13 cellular contexts compared by ENCODE assay signal in the genomic region with DNA sequence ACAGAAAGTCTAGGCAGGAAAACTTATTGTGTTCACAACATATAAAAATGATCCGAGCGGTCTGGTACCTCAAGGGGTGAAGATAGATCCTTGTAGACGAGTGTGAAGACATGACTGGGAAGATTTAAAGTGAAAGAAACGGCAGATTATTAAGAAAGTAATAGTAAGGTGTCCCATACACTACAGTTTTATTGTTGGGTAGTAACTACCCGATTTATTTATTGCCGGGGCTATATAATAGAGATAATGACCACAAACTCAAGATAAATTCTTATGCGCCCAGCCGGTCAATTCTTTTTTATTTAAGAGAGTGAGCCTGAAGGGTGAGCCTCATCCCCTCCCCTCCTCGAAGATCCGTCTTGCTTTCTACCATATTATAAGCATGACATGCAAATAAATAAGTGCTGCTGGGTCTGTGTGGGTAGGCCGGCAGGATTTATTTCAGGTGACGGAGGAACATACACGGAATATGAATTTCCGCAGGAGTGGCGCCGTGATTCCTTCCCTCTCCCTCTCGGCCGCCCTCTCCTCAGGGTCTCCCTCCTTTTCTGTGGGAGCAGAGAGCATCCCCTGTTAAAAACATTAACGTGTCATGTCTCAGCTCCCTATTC.
DNase-seq lines count a peak whose midpoint lies in the region; ATAC-seq and TF ChIP-seq lines count a peak whose summit lies in the region.
"Had no signal": no experiment of that assay in that cellular context is flagged by ENCODE, and none has a peak within 500 bp of the region (broad histone marks: within the 10 kb centered on the region; RNA-seq: fewer than 3 reads in every experiment).

No MANE protein-coding gene starts in this region.

- no peak overlapping the region for H3K9ac ChIP-seq in iPS-18a (ENCODE audit: low read length)

- H3K4me2 ChIP-seq in DOHH2 (ENCODE audit: low read length): peak overlapping the region; percentile 45

- H3K4me3 ChIP-seq in DOHH2 (ENCODE audit: low read length) (peak overlapping the region; percentile 25), astrocyte of the cerebellum (ENCODE audit: low read depth, low read length) (peak overlapping the region; percentile 47), iPS-18a (ENCODE audit: low read length) (peak overlapping the region; percentile 65), spleen (peak overlapping the region in 2 of 8 donors; percentile 20 to 45), WERI-Rb-1 (ENCODE audit: low read depth, low read length) (no peak overlapping the region)

- H3K9me3 ChIP-seq in DOHH2 (ENCODE audit: control insufficient read depth, insufficient read depth, low read length) (no peaks in the 10 kb centered on the region), iPS-18a (ENCODE audit: control insufficient read depth, low read depth, low read length) (no peaks in the 10 kb centered on the region), spleen (no peaks in the 10 kb centered on the region), WERI-Rb-1 (ENCODE audit: severe bottlenecking) (peaks cover 9% of the 10 kb centered on the region)

- ATAC-seq in HG02884 (IDR thresholded peaks at IDR 0.05; ENCODE audit: unreplicated experiment) (no peak), GM19467 (IDR thresholded peaks at IDR 0.05; ENCODE audit: unreplicated experiment) (no peak)

- H3F3A ChIP-seq in DOHH2 (ENCODE audit: control insufficient read depth, insufficient read depth): no peaks in the 10 kb centered on the region

- H3K9me2 ChIP-seq in DOHH2 (replicated peaks; ENCODE audit: control insufficient read depth, low read length): no peaks in the 10 kb centered on the region

- H3K27me3 ChIP-seq in DOHH2 (ENCODE audit: control insufficient read depth, low read length): peaks cover 46% of the 10 kb centered on the region
- peaks cover 82% of the 10 kb centered on the region for H3K27me3 ChIP-seq in iPS-18a (ENCODE audit: control insufficient read depth, insufficient read depth, low read length)
- H3K27me3 ChIP-seq in spleen (replicated peaks in 1 of 7): peaks cover 0 to 100% (median 68%) of the 10 kb centered on the region in 7 donors
- peaks cover 85% of the 10 kb centered on the region for H3K27me3 ChIP-seq in WERI-Rb-1 (ENCODE audit: insufficient read depth, low read depth, severe bottlenecking)

- intact Hi-C loops in spleen (cut with DNase I; ENCODE audit: low total_unique reads): no loop called here

- H3K36me3 ChIP-seq in DOHH2 (ENCODE audit: control insufficient read depth, low read length): no peaks in the 10 kb centered on the region
- H3K36me3 ChIP-seq in iPS-18a (ENCODE audit: control insufficient read depth, low read depth, low read length): no peaks in the 10 kb centered on the region
- H3K36me3 ChIP-seq in spleen: no peaks in the 10 kb centered on the region
- no peaks in the 10 kb centered on the region for H3K36me3 ChIP-seq in WERI-Rb-1

- no peaks in the 10 kb centered on the region for H3K79me2 ChIP-seq in DOHH2 (ENCODE audit: control insufficient read depth, low read length)

- 5 to 10% (median 9%) methylated on average over 19 of the region's 19 CpGs for WGBS in spleen, 5 donors

- H3K4me1 ChIP-seq in DOHH2 (ENCODE audit: control insufficient read depth, low read length): peaks cover 17% of the 10 kb centered on the region
- peaks cover 37% of the 10 kb centered on the region for H3K4me1 ChIP-seq in iPS-18a (ENCODE audit: control insufficient read depth, low read depth, low read length)
- H3K4me1 ChIP-seq in spleen: peaks cover 0 to 42% (median 14%) of the 10 kb centered on the region in 6 donors

- DNase-seq in astrocyte of the cerebellum (ENCODE audit: low read depth) (no peak), spleen (no peak), NCI-H1092 treated with DMSO at 0.1 percent for 48 hours (lab: John Stamatoyannopoulos, UW) (no peak), WERI-Rb-1 (no peak)
- DNase-seq: activated naive CD8-positive, alpha-beta T cell treated with anti-CD3 and anti-CD28 coated beads for 36 hours; activated T-cell treated with anti-CD3 and anti-CD28 coated beads for 4 hours; foreskin melanocyte; NCI-H2227 treated with DMSO at 0.1 percent for 48 hours; SW 1271 had no signal

- no peak for TF ChIP-seq POLR2A in spleen (IDR thresholded peaks at IDR 0.05)

- TF ChIP-seq CTCF in DOHH2 (IDR thresholded peaks at IDR 0.05; ENCODE audit: low read depth, low read length, poor library complexity, severe bottlenecking) (no peak), astrocyte of the cerebellum (IDR thresholded peaks at IDR 0.05; ENCODE audit: low read depth, low read length, missing control alignments) (no peak), spleen (IDR thresholded peaks at IDR 0.05 in 8 of 11, conservative IDR thresholded peaks at IDR 0.05 in 3 of 11) (no peak), WERI-Rb-1 (IDR thresholded peaks at IDR 0.05; ENCODE audit: low read depth, low read length) (no peak)

- H3K27ac ChIP-seq in DOHH2 (ENCODE audit: low read depth, low read length) (no peak overlapping the region), iPS-18a (ENCODE audit: low read length) (no peak overlapping the region), spleen (peak overlapping the region in 7 of 8 donors; percentile 74 to 86 (median 80)), WERI-Rb-1 (no peak overlapping the region)

- in situ Hi-C loops in astrocyte of the cerebellum (cut with HindIII; ENCODE audit: low sequenced_read_pairs): no loop called here

- H4K20me1 ChIP-seq in DOHH2 (ENCODE audit: control insufficient read depth, insufficient read depth, low read depth, low read length): no peaks in the 10 kb centered on the region

Comparison
In these comparisons a context has a peak if more than half of its experiments do, and no peak if none do; other contexts are left out.
1. H3K27ac ChIP-seq: peak in spleen (7 of 8); none in DOHH2 (single experiment), iPS-18a (single experiment) and WERI-Rb-1 (single experiment).